ENCODE assay signal across 1 cellular context in the genomic region with DNA sequence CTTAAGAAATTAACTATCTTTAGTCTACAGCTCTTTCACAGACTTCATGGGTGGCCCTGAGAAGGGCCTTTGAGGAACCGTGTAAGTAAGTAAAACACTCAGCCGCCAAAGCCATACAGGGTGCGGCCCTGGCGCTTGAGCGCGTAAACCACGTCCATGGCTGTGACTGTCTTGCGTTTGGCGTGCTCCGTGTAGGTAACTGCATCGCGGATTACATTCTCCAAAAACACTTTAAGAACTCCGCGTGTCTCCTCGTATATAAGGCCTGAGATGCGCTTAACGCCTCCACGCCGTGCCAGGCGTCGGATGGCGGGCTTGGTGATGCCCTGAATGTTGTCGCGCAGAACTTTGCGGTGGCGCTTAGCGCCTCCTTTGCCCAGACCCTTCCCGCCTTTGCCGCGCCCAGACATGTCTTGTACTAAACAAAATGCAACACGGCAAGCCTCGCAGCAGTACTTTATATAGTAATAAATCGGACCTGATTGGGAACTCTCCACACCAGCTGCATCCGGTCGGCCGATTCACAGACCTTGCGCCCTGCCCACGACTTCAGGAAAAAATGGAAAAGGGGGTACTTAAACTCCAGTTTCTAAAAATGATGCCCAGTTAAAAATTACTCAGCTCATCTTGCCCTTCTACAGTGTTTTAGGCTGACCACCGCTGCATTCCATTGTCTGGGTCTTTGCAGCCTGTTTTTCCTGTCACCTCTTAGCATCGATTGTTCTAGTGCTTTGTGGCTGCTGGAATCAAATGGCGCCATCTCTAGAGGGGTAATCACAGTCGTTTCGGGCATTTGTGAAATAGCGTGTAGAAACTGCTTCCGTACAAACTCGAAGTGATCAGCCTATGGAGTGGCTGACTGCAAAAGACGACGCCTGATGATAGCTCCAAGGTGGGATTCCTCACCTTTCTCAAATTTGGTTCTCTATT.
A peak's percentile ranks its signal among the peaks of the same experiment; 100 is the strongest.
TF ChIP-seq lines count a peak whose summit lies in the region.

No MANE protein-coding gene starts in this region.

TF ChIP-seq in WTC11, 78 proteins besides CTCF, POLR2A, EP300 and RAD21 (continued from another document and continues in another):
- TF ChIP-seq, protein P1, sequence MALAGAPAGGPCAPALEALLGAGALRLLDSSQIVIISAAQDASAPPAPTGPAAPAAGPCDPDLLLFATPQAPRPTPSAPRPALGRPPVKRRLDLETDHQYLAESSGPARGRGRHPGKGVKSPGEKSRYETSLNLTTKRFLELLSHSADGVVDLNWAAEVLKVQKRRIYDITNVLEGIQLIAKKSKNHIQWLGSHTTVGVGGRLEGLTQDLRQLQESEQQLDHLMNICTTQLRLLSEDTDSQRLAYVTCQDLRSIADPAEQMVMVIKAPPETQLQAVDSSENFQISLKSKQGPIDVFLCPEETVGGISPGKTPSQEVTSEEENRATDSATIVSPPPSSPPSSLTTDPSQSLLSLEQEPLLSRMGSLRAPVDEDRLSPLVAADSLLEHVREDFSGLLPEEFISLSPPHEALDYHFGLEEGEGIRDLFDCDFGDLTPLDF (CRISPR knock-in tag; IDR thresholded peaks at IDR 0.05): 0 out of 2 replicates have a peak, but pooled peaks have one; percentile 60
- TF ChIP-seq, protein P2, sequence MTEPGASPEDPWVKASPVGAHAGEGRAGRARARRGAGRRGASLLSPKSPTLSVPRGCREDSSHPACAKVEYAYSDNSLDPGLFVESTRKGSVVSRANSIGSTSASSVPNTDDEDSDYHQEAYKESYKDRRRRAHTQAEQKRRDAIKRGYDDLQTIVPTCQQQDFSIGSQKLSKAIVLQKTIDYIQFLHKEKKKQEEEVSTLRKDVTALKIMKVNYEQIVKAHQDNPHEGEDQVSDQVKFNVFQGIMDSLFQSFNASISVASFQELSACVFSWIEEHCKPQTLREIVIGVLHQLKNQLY (CRISPR knock-in tag; IDR thresholded peaks at IDR 0.05): no peak
- TF ChIP-seq, protein P3, sequence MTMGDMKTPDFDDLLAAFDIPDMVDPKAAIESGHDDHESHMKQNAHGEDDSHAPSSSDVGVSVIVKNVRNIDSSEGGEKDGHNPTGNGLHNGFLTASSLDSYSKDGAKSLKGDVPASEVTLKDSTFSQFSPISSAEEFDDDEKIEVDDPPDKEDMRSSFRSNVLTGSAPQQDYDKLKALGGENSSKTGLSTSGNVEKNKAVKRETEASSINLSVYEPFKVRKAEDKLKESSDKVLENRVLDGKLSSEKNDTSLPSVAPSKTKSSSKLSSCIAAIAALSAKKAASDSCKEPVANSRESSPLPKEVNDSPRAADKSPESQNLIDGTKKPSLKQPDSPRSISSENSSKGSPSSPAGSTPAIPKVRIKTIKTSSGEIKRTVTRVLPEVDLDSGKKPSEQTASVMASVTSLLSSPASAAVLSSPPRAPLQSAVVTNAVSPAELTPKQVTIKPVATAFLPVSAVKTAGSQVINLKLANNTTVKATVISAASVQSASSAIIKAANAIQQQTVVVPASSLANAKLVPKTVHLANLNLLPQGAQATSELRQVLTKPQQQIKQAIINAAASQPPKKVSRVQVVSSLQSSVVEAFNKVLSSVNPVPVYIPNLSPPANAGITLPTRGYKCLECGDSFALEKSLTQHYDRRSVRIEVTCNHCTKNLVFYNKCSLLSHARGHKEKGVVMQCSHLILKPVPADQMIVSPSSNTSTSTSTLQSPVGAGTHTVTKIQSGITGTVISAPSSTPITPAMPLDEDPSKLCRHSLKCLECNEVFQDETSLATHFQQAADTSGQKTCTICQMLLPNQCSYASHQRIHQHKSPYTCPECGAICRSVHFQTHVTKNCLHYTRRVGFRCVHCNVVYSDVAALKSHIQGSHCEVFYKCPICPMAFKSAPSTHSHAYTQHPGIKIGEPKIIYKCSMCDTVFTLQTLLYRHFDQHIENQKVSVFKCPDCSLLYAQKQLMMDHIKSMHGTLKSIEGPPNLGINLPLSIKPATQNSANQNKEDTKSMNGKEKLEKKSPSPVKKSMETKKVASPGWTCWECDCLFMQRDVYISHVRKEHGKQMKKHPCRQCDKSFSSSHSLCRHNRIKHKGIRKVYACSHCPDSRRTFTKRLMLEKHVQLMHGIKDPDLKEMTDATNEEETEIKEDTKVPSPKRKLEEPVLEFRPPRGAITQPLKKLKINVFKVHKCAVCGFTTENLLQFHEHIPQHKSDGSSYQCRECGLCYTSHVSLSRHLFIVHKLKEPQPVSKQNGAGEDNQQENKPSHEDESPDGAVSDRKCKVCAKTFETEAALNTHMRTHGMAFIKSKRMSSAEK (CRISPR knock-in tag; IDR thresholded peaks at IDR 0.05; ENCODE audit: borderline replicate concordance): peak; percentile 89; the same call in 1 of the 2 replicates
- TF ChIP-seq JAZF1 (CRISPR knock-in tag; IDR thresholded peaks at IDR 0.05) (no peak), KAT7 (CRISPR knock-in tag; IDR thresholded peaks at IDR 0.05; ENCODE audit: borderline replicate concordance) (0 out of 2 replicates have a peak, but pooled peaks have one; percentile 43), ELF4 (CRISPR knock-in tag; IDR thresholded peaks at IDR 0.05; ENCODE audit: low read depth) (no peak), GRHL2 (CRISPR knock-in tag; IDR thresholded peaks at IDR 0.05; ENCODE audit: insufficient replicate concordance, severe bottlenecking) (no peak), ZNF232 (CRISPR knock-in tag; IDR thresholded peaks at IDR 0.05) (0 out of 2 replicates have a peak, but pooled peaks have one; percentile 19), MXD4 (CRISPR knock-in tag; IDR thresholded peaks at IDR 0.05; ENCODE audit: borderline replicate concordance) (no peak), CREM (CRISPR knock-in tag; IDR thresholded peaks at IDR 0.05) (peak; percentile 56; the same call in 1 of the 2 replicates), HMGA2 (CRISPR knock-in tag; IDR thresholded peaks at IDR 0.05) (no peak), TP53 (CRISPR knock-in tag; IDR thresholded peaks at IDR 0.05) (0 out of 2 replicates have a peak, but pooled peaks have one; percentile 68), NFATC4 (CRISPR knock-in tag; IDR thresholded peaks at IDR 0.05) (peak; percentile 97), RELA (CRISPR knock-in tag; IDR thresholded peaks at IDR 0.05; ENCODE audit: borderline replicate concordance) (no peak), PRRX2 (CRISPR knock-in tag; IDR thresholded peaks at IDR 0.05) (peak; percentile 92), TCF7 (CRISPR knock-in tag; IDR thresholded peaks at IDR 0.05; ENCODE audit: low read depth) (no peak), ZNF138 (CRISPR knock-in tag; conservative IDR thresholded peaks at IDR 0.05) (0 out of 2 replicates have a peak, but pooled peaks have one; percentile 13), SMAD3 (CRISPR knock-in tag; IDR thresholded peaks at IDR 0.05; ENCODE audit: borderline replicate concordance) (peak; percentile 34; the same call in 1 of the 2 replicates), ATF1 (CRISPR knock-in tag; IDR thresholded peaks at IDR 0.05) (0 out of 2 replicates have a peak, but pooled peaks have one; percentile 55), CREB1 (CRISPR knock-in tag; IDR thresholded peaks at IDR 0.05) (peak; percentile 77; the same call in 1 of the 2 replicates), SOX15 (CRISPR knock-in tag; IDR thresholded peaks at IDR 0.05) (no peak)
- TF ChIP-seq, protein P4, sequence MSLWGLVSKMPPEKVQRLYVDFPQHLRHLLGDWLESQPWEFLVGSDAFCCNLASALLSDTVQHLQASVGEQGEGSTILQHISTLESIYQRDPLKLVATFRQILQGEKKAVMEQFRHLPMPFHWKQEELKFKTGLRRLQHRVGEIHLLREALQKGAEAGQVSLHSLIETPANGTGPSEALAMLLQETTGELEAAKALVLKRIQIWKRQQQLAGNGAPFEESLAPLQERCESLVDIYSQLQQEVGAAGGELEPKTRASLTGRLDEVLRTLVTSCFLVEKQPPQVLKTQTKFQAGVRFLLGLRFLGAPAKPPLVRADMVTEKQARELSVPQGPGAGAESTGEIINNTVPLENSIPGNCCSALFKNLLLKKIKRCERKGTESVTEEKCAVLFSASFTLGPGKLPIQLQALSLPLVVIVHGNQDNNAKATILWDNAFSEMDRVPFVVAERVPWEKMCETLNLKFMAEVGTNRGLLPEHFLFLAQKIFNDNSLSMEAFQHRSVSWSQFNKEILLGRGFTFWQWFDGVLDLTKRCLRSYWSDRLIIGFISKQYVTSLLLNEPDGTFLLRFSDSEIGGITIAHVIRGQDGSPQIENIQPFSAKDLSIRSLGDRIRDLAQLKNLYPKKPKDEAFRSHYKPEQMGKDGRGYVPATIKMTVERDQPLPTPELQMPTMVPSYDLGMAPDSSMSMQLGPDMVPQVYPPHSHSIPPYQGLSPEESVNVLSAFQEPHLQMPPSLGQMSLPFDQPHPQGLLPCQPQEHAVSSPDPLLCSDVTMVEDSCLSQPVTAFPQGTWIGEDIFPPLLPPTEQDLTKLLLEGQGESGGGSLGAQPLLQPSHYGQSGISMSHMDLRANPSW (CRISPR knock-in tag; conservative IDR thresholded peaks at IDR 0.05; ENCODE audit: low read depth): no peak
- TF ChIP-seq, protein P5, sequence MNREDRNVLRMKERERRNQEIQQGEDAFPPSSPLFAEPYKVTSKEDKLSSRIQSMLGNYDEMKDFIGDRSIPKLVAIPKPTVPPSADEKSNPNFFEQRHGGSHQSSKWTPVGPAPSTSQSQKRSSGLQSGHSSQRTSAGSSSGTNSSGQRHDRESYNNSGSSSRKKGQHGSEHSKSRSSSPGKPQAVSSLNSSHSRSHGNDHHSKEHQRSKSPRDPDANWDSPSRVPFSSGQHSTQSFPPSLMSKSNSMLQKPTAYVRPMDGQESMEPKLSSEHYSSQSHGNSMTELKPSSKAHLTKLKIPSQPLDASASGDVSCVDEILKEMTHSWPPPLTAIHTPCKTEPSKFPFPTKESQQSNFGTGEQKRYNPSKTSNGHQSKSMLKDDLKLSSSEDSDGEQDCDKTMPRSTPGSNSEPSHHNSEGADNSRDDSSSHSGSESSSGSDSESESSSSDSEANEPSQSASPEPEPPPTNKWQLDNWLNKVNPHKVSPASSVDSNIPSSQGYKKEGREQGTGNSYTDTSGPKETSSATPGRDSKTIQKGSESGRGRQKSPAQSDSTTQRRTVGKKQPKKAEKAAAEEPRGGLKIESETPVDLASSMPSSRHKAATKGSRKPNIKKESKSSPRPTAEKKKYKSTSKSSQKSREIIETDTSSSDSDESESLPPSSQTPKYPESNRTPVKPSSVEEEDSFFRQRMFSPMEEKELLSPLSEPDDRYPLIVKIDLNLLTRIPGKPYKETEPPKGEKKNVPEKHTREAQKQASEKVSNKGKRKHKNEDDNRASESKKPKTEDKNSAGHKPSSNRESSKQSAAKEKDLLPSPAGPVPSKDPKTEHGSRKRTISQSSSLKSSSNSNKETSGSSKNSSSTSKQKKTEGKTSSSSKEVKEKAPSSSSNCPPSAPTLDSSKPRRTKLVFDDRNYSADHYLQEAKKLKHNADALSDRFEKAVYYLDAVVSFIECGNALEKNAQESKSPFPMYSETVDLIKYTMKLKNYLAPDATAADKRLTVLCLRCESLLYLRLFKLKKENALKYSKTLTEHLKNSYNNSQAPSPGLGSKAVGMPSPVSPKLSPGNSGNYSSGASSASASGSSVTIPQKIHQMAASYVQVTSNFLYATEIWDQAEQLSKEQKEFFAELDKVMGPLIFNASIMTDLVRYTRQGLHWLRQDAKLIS (CRISPR knock-in tag; IDR thresholded peaks at IDR 0.05; ENCODE audit: borderline replicate concordance): peak; percentile 79; the same call in 1 of the 2 replicates
- TF ChIP-seq, protein P6, sequence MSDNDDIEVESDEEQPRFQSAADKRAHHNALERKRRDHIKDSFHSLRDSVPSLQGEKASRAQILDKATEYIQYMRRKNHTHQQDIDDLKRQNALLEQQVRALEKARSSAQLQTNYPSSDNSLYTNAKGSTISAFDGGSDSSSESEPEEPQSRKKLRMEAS (CRISPR knock-in tag; IDR thresholded peaks at IDR 0.05): peak; percentile 80; the same call in 1 of the 2 replicates
- TF ChIP-seq, protein P7, sequence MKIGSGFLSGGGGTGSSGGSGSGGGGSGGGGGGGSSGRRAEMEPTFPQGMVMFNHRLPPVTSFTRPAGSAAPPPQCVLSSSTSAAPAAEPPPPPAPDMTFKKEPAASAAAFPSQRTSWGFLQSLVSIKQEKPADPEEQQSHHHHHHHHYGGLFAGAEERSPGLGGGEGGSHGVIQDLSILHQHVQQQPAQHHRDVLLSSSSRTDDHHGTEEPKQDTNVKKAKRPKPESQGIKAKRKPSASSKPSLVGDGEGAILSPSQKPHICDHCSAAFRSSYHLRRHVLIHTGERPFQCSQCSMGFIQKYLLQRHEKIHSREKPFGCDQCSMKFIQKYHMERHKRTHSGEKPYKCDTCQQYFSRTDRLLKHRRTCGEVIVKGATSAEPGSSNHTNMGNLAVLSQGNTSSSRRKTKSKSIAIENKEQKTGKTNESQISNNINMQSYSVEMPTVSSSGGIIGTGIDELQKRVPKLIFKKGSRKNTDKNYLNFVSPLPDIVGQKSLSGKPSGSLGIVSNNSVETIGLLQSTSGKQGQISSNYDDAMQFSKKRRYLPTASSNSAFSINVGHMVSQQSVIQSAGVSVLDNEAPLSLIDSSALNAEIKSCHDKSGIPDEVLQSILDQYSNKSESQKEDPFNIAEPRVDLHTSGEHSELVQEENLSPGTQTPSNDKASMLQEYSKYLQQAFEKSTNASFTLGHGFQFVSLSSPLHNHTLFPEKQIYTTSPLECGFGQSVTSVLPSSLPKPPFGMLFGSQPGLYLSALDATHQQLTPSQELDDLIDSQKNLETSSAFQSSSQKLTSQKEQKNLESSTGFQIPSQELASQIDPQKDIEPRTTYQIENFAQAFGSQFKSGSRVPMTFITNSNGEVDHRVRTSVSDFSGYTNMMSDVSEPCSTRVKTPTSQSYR (CRISPR knock-in tag; IDR thresholded peaks at IDR 0.05): no peak
- TF ChIP-seq, protein P8, sequence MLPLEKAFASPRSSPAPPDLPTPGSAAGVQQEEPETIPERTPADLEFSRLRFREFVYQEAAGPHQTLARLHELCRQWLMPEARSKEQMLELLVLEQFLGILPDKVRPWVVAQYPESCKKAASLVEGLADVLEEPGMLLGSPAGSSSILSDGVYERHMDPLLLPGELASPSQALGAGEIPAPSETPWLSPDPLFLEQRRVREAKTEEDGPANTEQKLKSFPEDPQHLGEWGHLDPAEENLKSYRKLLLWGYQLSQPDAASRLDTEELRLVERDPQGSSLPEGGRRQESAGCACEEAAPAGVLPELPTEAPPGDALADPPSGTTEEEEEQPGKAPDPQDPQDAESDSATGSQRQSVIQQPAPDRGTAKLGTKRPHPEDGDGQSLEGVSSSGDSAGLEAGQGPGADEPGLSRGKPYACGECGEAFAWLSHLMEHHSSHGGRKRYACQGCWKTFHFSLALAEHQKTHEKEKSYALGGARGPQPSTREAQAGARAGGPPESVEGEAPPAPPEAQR (CRISPR knock-in tag; IDR thresholded peaks at IDR 0.05): no peak
- TF ChIP-seq, protein P9, sequence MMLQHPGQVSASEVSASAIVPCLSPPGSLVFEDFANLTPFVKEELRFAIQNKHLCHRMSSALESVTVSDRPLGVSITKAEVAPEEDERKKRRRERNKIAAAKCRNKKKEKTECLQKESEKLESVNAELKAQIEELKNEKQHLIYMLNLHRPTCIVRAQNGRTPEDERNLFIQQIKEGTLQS (CRISPR knock-in tag; conservative IDR thresholded peaks at IDR 0.05): peak; percentile 75; the same call in 1 of the 2 replicates
- TF ChIP-seq, protein P10, sequence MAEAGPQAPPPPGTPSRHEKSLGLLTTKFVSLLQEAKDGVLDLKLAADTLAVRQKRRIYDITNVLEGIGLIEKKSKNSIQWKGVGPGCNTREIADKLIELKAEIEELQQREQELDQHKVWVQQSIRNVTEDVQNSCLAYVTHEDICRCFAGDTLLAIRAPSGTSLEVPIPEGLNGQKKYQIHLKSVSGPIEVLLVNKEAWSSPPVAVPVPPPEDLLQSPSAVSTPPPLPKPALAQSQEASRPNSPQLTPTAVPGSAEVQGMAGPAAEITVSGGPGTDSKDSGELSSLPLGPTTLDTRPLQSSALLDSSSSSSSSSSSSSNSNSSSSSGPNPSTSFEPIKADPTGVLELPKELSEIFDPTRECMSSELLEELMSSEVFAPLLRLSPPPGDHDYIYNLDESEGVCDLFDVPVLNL (CRISPR knock-in tag; IDR thresholded peaks at IDR 0.05; ENCODE audit: borderline replicate concordance, low read depth): no peak; the same call in 1 of the 2 replicates
